ENCODE assay signal across 21 cellular contexts in genomic region chr2:219172231-219173154, GRCh38. TPM values are rescaled to one million over a fixed set of nuclear protein-coding genes. Genes with fewer than 3 reads are reported as not detected.
DNase-seq lines count a peak whose midpoint lies in the region; ATAC-seq and TF ChIP-seq lines count a peak whose summit lies in the region.
"Had no signal": no experiment of that assay in that cellular context is flagged by ENCODE, and none has a peak within 500 bp of the region (broad histone marks: within the 10 kb centered on the region; RNA-seq: fewer than 3 reads in every experiment).

No MANE protein-coding gene starts in this region.

- CTCF ChIA-PET in CD4-positive, alpha-beta memory T cell (lab: Charles Lee; ENCODE audit: partially characterized antibody), result interaction anchor here (1.0 to 9.8 kb wide), 12 partner anchors 9 to 144 kb away, joined by 3 to 253 read pairs (median 16); partner anchors contain the start of genes ABCB6, ANKZF1, ATG9A and DNAJB2
- CTCF ChIA-PET in activated CD4-positive, alpha-beta memory T cell treated with anti-CD3 and anti-CD28 coated beads for 36 hours (lab: Charles Lee), result interaction anchor here (0.9 to 4.1 kb wide), 14 partner anchors 9 to 137 kb away, joined by 3 to 27 read pairs (median 4); partner anchors contain the start of genes ANKZF1, ATG9A, NHEJ1 and ZFAND2B

- H3K36me3 Mint-ChIP-seq in CD4-positive, alpha-beta memory T cell, result peaks cover 15 to 50% of the 10 kb centered on the region in 2 donors
- peaks cover 24% of the 10 kb centered on the region for H3K36me3 Mint-ChIP-seq in activated CD4-positive, alpha-beta memory T cell treated with anti-CD3 and anti-CD28 coated beads for 36 hours

- no peak overlapping the region for H2BK12ac ChIP-seq in mesenchymal stem cell (ENCODE audit: low read length in 2 of 2)

- intact Hi-C loops in CD4-positive, alpha-beta memory T cell (cut with micrococcal nuclease), result no loop called here
- intact Hi-C loops in activated CD4-positive, alpha-beta memory T cell treated with anti-CD3 and anti-CD28 coated beads for 36 hours (cut with micrococcal nuclease), result loop anchor here (10.0 kb wide), 3 partner anchors 372 to 888 kb away; partner anchors contain the start of genes CHPF, TMEM198 and TTLL4
- intact Hi-C loops in stomach (cut with DNase I; ENCODE audit: low total_unique reads), result loop anchor here (5.0 kb wide), 1 partner anchor 45 kb away; the partner anchor contains the start of gene ABCB6

- no peak overlapping the region for H2AK5ac ChIP-seq in mesenchymal stem cell (ENCODE audit: low read length, severe bottlenecking)

- H3K4me1 ChIP-seq in CD4-positive, alpha-beta memory T cell (ENCODE audit: insufficient read depth, low read length), result peaks cover 31% of the 10 kb centered on the region
- H3K4me1 ChIP-seq in mesenchymal stem cell (ENCODE audit: control insufficient read depth, insufficient read depth, low read depth, low read length) (peaks cover 15% of the 10 kb centered on the region), stomach (peaks cover 12 to 48% (median 35%) of the 10 kb centered on the region in 4 donors)

- POLR2A ChIA-PET in CD4-positive, alpha-beta memory T cell (lab: Charles Lee; ENCODE audit: partially characterized antibody), result interaction anchor here (1.5 to 9.5 kb wide), 7 partner anchors 12 to 107 kb away, joined by 3 to 424 read pairs (median 8); partner anchors contain the start of genes ABCB6, ANKZF1, ATG9A and DNAJB2
- POLR2A ChIA-PET in activated CD4-positive, alpha-beta memory T cell treated with anti-CD3 and anti-CD28 coated beads for 36 hours (lab: Charles Lee), result no interaction called here

- no peak overlapping the region for H3K23ac ChIP-seq in mesenchymal stem cell (ENCODE audit: low read length in 2 of 2)

- ATAC-seq in GM18868 (IDR thresholded peaks at IDR 0.05; ENCODE audit: unreplicated experiment), result no peak
- ATAC-seq: HCT116 had no signal

- DNase-seq in CD4-positive, alpha-beta memory T cell, result no peak
- DNase-seq in activated CD4-positive, alpha-beta memory T cell treated with anti-CD3 and anti-CD28 coated beads for 36 hours, result no peak
- DNase-seq in mesenchymal stem cell, result no peak
- no peak for DNase-seq in stomach
- DNase-seq in A172 (ENCODE audit: low spot score), result no peak
- no peak for DNase-seq in GDM1 (lab: John Stamatoyannopoulos, UW)
- DNase-seq in NCI-H1417 treated with DMSO at 0.1 percent for 48 hours (lab: John Stamatoyannopoulos, UW), result no peak
- DNase-seq: activated B cell treated with CpG ODN at 0.5 μM for 24 hours; activated gamma-delta T cell; amniotic stem cell; central memory CD4-positive, alpha-beta T cell; islet precursor cell; NCI-H2029; NCI-H510A treated with DMSO at 0.1 percent for 48 hours; SHP77 treated with DMSO at 0.1 percent for 48 hours; stimulated activated naive CD4-positive, alpha-beta T cell had no signal

- H4K8ac ChIP-seq in mesenchymal stem cell (ENCODE audit: low read length), result no peak overlapping the region

- H2BK120ac ChIP-seq in mesenchymal stem cell (ENCODE audit: low read depth, low read length), result no peak overlapping the region

- H3K9me3 ChIP-seq in CD4-positive, alpha-beta memory T cell (ENCODE audit: control insufficient read depth in 1 of 2, low read length in 2 of 2), result no peaks in the 10 kb centered on the region
- H3K9me3 ChIP-seq in mesenchymal stem cell (ENCODE audit: control insufficient read depth, low read length), result no peaks in the 10 kb centered on the region
- H3K9me3 ChIP-seq in stomach, result no peaks in the 10 kb centered on the region

- TF ChIP-seq EP300 in stomach (IDR thresholded peaks at IDR 0.05), result no peak

- H2BK15ac ChIP-seq in mesenchymal stem cell (ENCODE audit: low read depth, poor library complexity, severe bottlenecking), result peak overlapping the region; percentile 9

- H2BK5ac ChIP-seq in mesenchymal stem cell (ENCODE audit: low read depth, low read length, poor library complexity, severe bottlenecking), result no peak overlapping the region

- TF ChIP-seq CTCF in stomach (IDR thresholded peaks at IDR 0.05), result no peak

- peaks cover 18 to 52% (median 36%) of the 10 kb centered on the region in 4 donors for H3K4me1 Mint-ChIP-seq in CD4-positive, alpha-beta memory T cell
- H3K4me1 Mint-ChIP-seq in activated CD4-positive, alpha-beta memory T cell treated with anti-CD3 and anti-CD28 coated beads for 36 hours (ENCODE audit: low read depth), result peaks cover 35% of the 10 kb centered on the region

- TF ChIP-seq POLR2A in stomach (IDR thresholded peaks at IDR 0.05), result no peak

- no peak overlapping the region for H3K4me3 ChIP-seq in CD4-positive, alpha-beta memory T cell (ENCODE audit: low read length in 2 of 2)
- no peak overlapping the region for H3K4me3 ChIP-seq in mesenchymal stem cell (ENCODE audit: insufficient read depth in 1 of 2, low read depth in 1 of 2, low read length in 2 of 2)
- no peak overlapping the region for H3K4me3 ChIP-seq in stomach
- H3K4me3 ChIP-seq: hepatocyte had no signal

- H3K4ac ChIP-seq in mesenchymal stem cell (ENCODE audit: low read depth in 1 of 2, low read length in 2 of 2), result no peak overlapping the region

- no peaks in the 10 kb centered on the region for H3K9me3 Mint-ChIP-seq in CD4-positive, alpha-beta memory T cell
- no peaks in the 10 kb centered on the region for H3K9me3 Mint-ChIP-seq in activated CD4-positive, alpha-beta memory T cell treated with anti-CD3 and anti-CD28 coated beads for 36 hours
- H3K9me3 Mint-ChIP-seq: activated B cell treated with CpG ODN at 0.5 μM for 24 hours; IgD-negative memory B cell; T-helper 1 cell treated with Interleukin-12 subunit alpha and Interleukin-12 subunit beta and Interleukin-4 antibody, amounts not matched to agents 30 μg/mL and 1 μg/mL, for 36 hours had no signal

- H3K4me2 ChIP-seq in mesenchymal stem cell (ENCODE audit: low read length, poor library complexity, severe bottlenecking), result no peak overlapping the region
- H3K4me2 ChIP-seq: hepatocyte had no signal

- no peaks in the 10 kb centered on the region for H3K27me3 Mint-ChIP-seq in CD4-positive, alpha-beta memory T cell
- no peaks in the 10 kb centered on the region for H3K27me3 Mint-ChIP-seq in activated CD4-positive, alpha-beta memory T cell treated with anti-CD3 and anti-CD28 coated beads for 36 hours
- H3K27me3 Mint-ChIP-seq: activated B cell treated with CpG ODN at 0.5 μM for 24 hours, IgD-negative memory B cell had no signal

- H3K27me3 ChIP-seq in CD4-positive, alpha-beta memory T cell (ENCODE audit: insufficient read depth, low read length), result no peaks in the 10 kb centered on the region
- no peaks in the 10 kb centered on the region for H3K27me3 ChIP-seq in mesenchymal stem cell (ENCODE audit: control insufficient read depth in 1 of 2, insufficient read depth in 1 of 2, low read length in 2 of 2)
- no peaks in the 10 kb centered on the region for H3K27me3 ChIP-seq in stomach
- H3K27me3 ChIP-seq: hepatocyte had no signal

- H3K9ac ChIP-seq in mesenchymal stem cell (ENCODE audit: low read length), result peak overlapping the region; percentile 76

- peaks cover 36% of the 10 kb centered on the region for H3K36me3 ChIP-seq in CD4-positive, alpha-beta memory T cell (ENCODE audit: insufficient read depth, low read length)
- H3K36me3 ChIP-seq in mesenchymal stem cell (ENCODE audit: control insufficient read depth in 1 of 2, insufficient read depth in 2 of 2, low read depth in 1 of 2, low read length in 2 of 2), result peaks cover 26 to 38% of the 10 kb centered on the region in 2 experiments
- H3K36me3 ChIP-seq in stomach, result peaks cover 32 to 39% (median 36%) of the 10 kb centered on the region in 4 donors

- H3K18ac ChIP-seq in mesenchymal stem cell (ENCODE audit: low read depth in 1 of 2, low read length in 2 of 2), result no peak overlapping the region

- H3K27ac Mint-ChIP-seq in CD4-positive, alpha-beta memory T cell, result peak overlapping the region in 6 of 7 donors; percentile 29 to 88 (median 56)
- H3K27ac Mint-ChIP-seq in activated CD4-positive, alpha-beta memory T cell treated with anti-CD3 and anti-CD28 coated beads for 36 hours, result peak overlapping the region; percentile 54
- H3K27ac Mint-ChIP-seq: activated B cell treated with CpG ODN at 0.5 μM for 24 hours; T-helper 1 cell treated with Interleukin-12 subunit alpha and Interleukin-12 subunit beta and Interleukin-4 antibody, amounts not matched to agents 30 μg/mL and 1 μg/mL, for 36 hours had no signal

- 94% methylated on average over 15 of the region's 16 CpGs for WGBS in mesenchymal stem cell
- WGBS in stomach, 5 donors, result 81 to 91% (median 88%) methylated on average over 16 of the region's 16 CpGs

- no peak overlapping the region for H4K91ac ChIP-seq in mesenchymal stem cell (ENCODE audit: low read length)

- H3K14ac ChIP-seq in mesenchymal stem cell (ENCODE audit: low read length in 2 of 2), result no peak overlapping the region

- H3K27ac ChIP-seq in CD4-positive, alpha-beta memory T cell (ENCODE audit: low read depth, low read length), result no peak overlapping the region
- H3K27ac ChIP-seq in mesenchymal stem cell (ENCODE audit: low read length, poor library complexity, severe bottlenecking), result no peak overlapping the region
- H3K27ac ChIP-seq in stomach, result peak overlapping the region in 3 of 5 donors; percentile 68 to 72 (median 72)

- H3K4me3 Mint-ChIP-seq in CD4-positive, alpha-beta memory T cell, result no peak overlapping the region
- no peak overlapping the region for H3K4me3 Mint-ChIP-seq in activated CD4-positive, alpha-beta memory T cell treated with anti-CD3 and anti-CD28 coated beads for 36 hours
- H3K4me3 Mint-ChIP-seq: activated B cell treated with CpG ODN at 0.5 μM for 24 hours; T-helper 1 cell treated with Interleukin-12 subunit alpha and Interleukin-12 subunit beta and Interleukin-4 antibody, amounts not matched to agents 30 μg/mL and 1 μg/mL, for 36 hours had no signal

- peaks cover 10% of the 10 kb centered on the region for H3K79me1 ChIP-seq in mesenchymal stem cell (replicated peaks; ENCODE audit: low read length, poor library complexity, severe bottlenecking)

- no peak overlapping the region for H2AFZ ChIP-seq in mesenchymal stem cell (ENCODE audit: low read depth, low read length)
- H2AFZ ChIP-seq: hepatocyte had no signal

RNA-seq across cellular contexts. Expression of gene SLC23A3, which starts 2.7 kb away (rescaled TPM):
- 10 to 100 TPM; 11.8 to 12.1 TPM for total RNA-seq in CD4-positive, alpha-beta memory T cell
- not detected for polyA plus RNA-seq in CD4-positive, alpha-beta memory T cell
- total RNA-seq in activated CD4-positive, alpha-beta memory T cell treated with anti-CD3 and anti-CD28 coated beads for 36 hours, result 1 to 10 TPM; 1.1 to 2.3 TPM
- 0.25 TPM for polyA plus RNA-seq in mesenchymal stem cell (2013, experiment 1 of 2)
- polyA plus RNA-seq in mesenchymal stem cell (2013, experiment 2 of 2), result 0.25 TPM
- 1 to 10 TPM in 2 of 5 donors, under 1 TPM in 3; 0.45 to 4.1 (median 0.92) TPM for total RNA-seq in stomach
- polyA plus RNA-seq in stomach, result 1 to 10 TPM in 1 of 3 donors, under 1 TPM in 1, not detected in 1; 0.50 to 2.3 TPM
- total RNA-seq in A172 (2014; rRNA removed; shearing (Covaris generic)), result 0.19 and 0.67 TPM in 2 replicates

RNA-seq across cellular contexts. Expression of gene CNPPD1, which starts 4.2 kb away (rescaled TPM):
- total RNA-seq in CD4-positive, alpha-beta memory T cell, result 10 to 100 TPM; 79.3 to 83.3 TPM
- polyA plus RNA-seq in CD4-positive, alpha-beta memory T cell, result 10 to 100 TPM; 76.5 to 82.2 TPM
- total RNA-seq in activated CD4-positive, alpha-beta memory T cell treated with anti-CD3 and anti-CD28 coated beads for 36 hours, result 10 to 100 TPM; 42.0 to 43.4 TPM
- polyA plus RNA-seq in mesenchymal stem cell (2013, experiment 1 of 2), result 23.5 TPM
- polyA plus RNA-seq in mesenchymal stem cell (2013, experiment 2 of 2), result 22.7 TPM
- total RNA-seq in stomach, result 10 to 100 TPM; 12.8 to 48.2 (median 36.2) TPM
- 10 to 100 TPM; 26.5 to 45.5 (median 34.2) TPM for polyA plus RNA-seq in stomach
- total RNA-seq in A172 (2014; rRNA removed; shearing (Covaris generic)), result 36.7 and 43.8 TPM in 2 replicates

RNA-seq across cellular contexts. Expression of gene RETREG2, which starts 5.6 kb away (rescaled TPM):
- total RNA-seq in CD4-positive, alpha-beta memory T cell, result 100 to 1,000 TPM; 123 to 128 TPM
- polyA plus RNA-seq in CD4-positive, alpha-beta memory T cell, result 10 to 100 TPM; 76.5 to 82.2 TPM
- 10 to 100 TPM; 60.3 to 67.9 TPM for total RNA-seq in activated CD4-positive, alpha-beta memory T cell treated with anti-CD3 and anti-CD28 coated beads for 36 hours
- 46.4 TPM for polyA plus RNA-seq in mesenchymal stem cell (2013, experiment 1 of 2)
- 44.6 TPM for polyA plus RNA-seq in mesenchymal stem cell (2013, experiment 2 of 2)
- total RNA-seq in stomach, result 10 to 100 TPM; 31.9 to 97.3 (median 43.9) TPM
- 10 to 100 TPM; 23.9 to 52.5 (median 25.1) TPM for polyA plus RNA-seq in stomach
- 120 and 125 TPM in 2 replicates for total RNA-seq in A172 (2014; rRNA removed; shearing (Covaris generic))

RNA-seq across cellular contexts. Expression of gene NHEJ1, which starts 11.9 kb away (rescaled TPM):
- 10 to 100 TPM; 14.1 to 15.5 TPM for total RNA-seq in CD4-positive, alpha-beta memory T cell
- 10 to 100 TPM; 25.5 to 27.5 TPM for polyA plus RNA-seq in CD4-positive, alpha-beta memory T cell
- 10 to 100 TPM; 17.7 to 18.6 TPM for total RNA-seq in activated CD4-positive, alpha-beta memory T cell treated with anti-CD3 and anti-CD28 coated beads for 36 hours
- 11.8 TPM for polyA plus RNA-seq in mesenchymal stem cell (2013, experiment 1 of 2)
- 11.1 TPM for polyA plus RNA-seq in mesenchymal stem cell (2013, experiment 2 of 2)
- 10 to 100 TPM in 3 of 5 donors, 1 to 10 TPM in 2; 4.5 to 25.5 (median 13.2) TPM for total RNA-seq in stomach
- polyA plus RNA-seq in stomach, result 10 to 100 TPM; 10.3 to 19.1 (median 10.4) TPM
- 20.9 and 22.2 TPM in 2 replicates for total RNA-seq in A172 (2014; rRNA removed; shearing (Covaris generic))

RNA-seq across cellular contexts. Expression of gene ZFAND2B, which starts 34.1 kb away (rescaled TPM):
- total RNA-seq in CD4-positive, alpha-beta memory T cell, result 10 to 100 TPM; 73.3 to 79.8 TPM
- polyA plus RNA-seq in CD4-positive, alpha-beta memory T cell, result 10 to 100 TPM; 76.3 to 81.5 TPM
- total RNA-seq in activated CD4-positive, alpha-beta memory T cell treated with anti-CD3 and anti-CD28 coated beads for 36 hours, result 10 to 100 TPM; 31.9 to 34.4 TPM
- 24.7 TPM for polyA plus RNA-seq in mesenchymal stem cell (2013, experiment 1 of 2)
- 28.6 TPM for polyA plus RNA-seq in mesenchymal stem cell (2013, experiment 2 of 2)
- total RNA-seq in stomach, result 10 to 100 TPM; 21.3 to 79.7 (median 33.8) TPM
- polyA plus RNA-seq in stomach, result 10 to 100 TPM; 45.0 to 81.3 (median 46.6) TPM
- 44.1 and 57.6 TPM in 2 replicates for total RNA-seq in A172 (2014; rRNA removed; shearing (Covaris generic))

Comparison
In these comparisons a context has a peak if more than half of its experiments do, and no peak if none do; other contexts are left out.
1. H3K27ac ChIP-seq: peak in stomach (3 of 5); none in CD4-positive, alpha-beta memory T cell (single experiment) and mesenchymal stem cell (single experiment).